In genomic region chr7:2014391-2015241, GRCh38 we compare ENCODE assay signal across 18 cellular contexts.
DNase-seq lines count a peak whose midpoint lies in the region; ATAC-seq and TF ChIP-seq lines count a peak whose summit lies in the region.
"Had no signal": no experiment of that assay in that cellular context is flagged by ENCODE, and none has a peak within 500 bp of the region (broad histone marks: within the 10 kb centered on the region; RNA-seq: fewer than 3 reads in every experiment).

No MANE protein-coding gene starts in this region.

- TF ChIP-seq EP300 in ovary (IDR thresholded peaks at IDR 0.05): no peak

- H3K36me3 ChIP-seq in left ventricle myocardium inferior: peaks cover 4% of the 10 kb centered on the region
- no peaks in the 10 kb centered on the region for H3K36me3 ChIP-seq in ovary

- TF ChIP-seq POLR2A in ovary (IDR thresholded peaks at IDR 0.05): no peak

- H3K4me1 ChIP-seq in left ventricle myocardium inferior: peaks cover 35% of the 10 kb centered on the region
- H3K4me1 ChIP-seq in ovary (ENCODE audit: insufficient read depth): peaks cover 11% of the 10 kb centered on the region
- H3K4me1 ChIP-seq: HAP-1 had no signal

- no peak for TF ChIP-seq CTCF in left ventricle myocardium inferior (IDR thresholded peaks at IDR 0.05; ENCODE audit: borderline replicate concordance)
- no peak for TF ChIP-seq CTCF in ovary (IDR thresholded peaks at IDR 0.05)

- DNase-seq in stimulated activated CD4-positive, alpha-beta T cell treated with anti-CD3 and anti-CD28 coated beads, Interleukin-4, amount 100 ng/mL, for 1 hour: peak; percentile 1
- no peak for DNase-seq in stimulated activated CD4-positive, alpha-beta T cell treated with anti-CD3 and anti-CD28 coated beads, Interleukin-2, amount 100 ng/mL, for 24 hours
- DNase-seq in left ventricle myocardium inferior: peak; percentile 12
- peak in 3 of 5 donors; percentile 16 to 27 (median 21) for DNase-seq in ovary
- DNase-seq in stimulated activated naive CD8-positive, alpha-beta T cell treated with anti-CD3 and anti-CD28 coated beads, Interleukin-15, Interleukin-2, amounts not matched to agents 100 U/mL and 50 U/mL, for 24 hours: no peak
- DNase-seq in NCI-H2107 (lab: John Stamatoyannopoulos, UW): no peak
- DNase-seq: activated CD4-positive, CD25-positive, alpha-beta regulatory T cell treated with anti-CD3 and anti-CD28 coated beads, Interleukin-2, amount 50 U/mL, for 72 hours; activated CD8-positive, alpha-beta memory T cell treated with anti-CD3 and anti-CD28 coated beads for 24 hours; amniotic stem cell; central memory CD4-positive, alpha-beta T cell; DMS53; effector memory CD8-positive, alpha-beta T cell; glutamatergic neuron; NCI-H1105 treated with DMSO at 0.1 percent for 48 hours had no signal

- intact Hi-C loops in left ventricle myocardium inferior (cut with micrococcal nuclease): no loop called here
- intact Hi-C loops in ovary (cut with DNase I): loop anchor here in 1 of 4 donors (5.0 kb wide), 1 partner anchor 187 kb away; no protein-coding TSS in a partner anchor

- WGBS in ovary, 3 donors: 94 to 95% (median 94%) methylated on average over 46 to 47 of the region's 47 CpGs

- H3K4me3 ChIP-seq in left ventricle myocardium inferior: no peak overlapping the region
- H3K4me3 ChIP-seq in ovary: no peak overlapping the region
- H3K4me3 ChIP-seq: HAP-1 had no signal

- H3K27ac ChIP-seq in left ventricle myocardium inferior (replicated peaks) (no peak overlapping the region), ovary (no peak overlapping the region)

- ATAC-seq in GM18520 (IDR thresholded peaks at IDR 0.05; ENCODE audit: unreplicated experiment) (no peak), GM18502 (IDR thresholded peaks at IDR 0.05; ENCODE audit: poor library complexity, unreplicated experiment) (no peak)
- ATAC-seq in stimulated activated naive CD8-positive, alpha-beta T cell treated with anti-CD3 and anti-CD28 coated beads, Interleukin-15, Interleukin-2, amounts not matched to agents 100 U/mL and 50 U/mL, for 24 hours: no peak
- ATAC-seq: activated T-helper 17 cell treated with anti-CD3 and anti-CD28 coated beads, Interleukin-2, amount 50 U/mL, for 72 hours; effector memory CD8-positive, alpha-beta T cell had no signal

- H3K9me3 ChIP-seq in left ventricle myocardium inferior (replicated peaks) (no peaks in the 10 kb centered on the region), ovary (no peaks in the 10 kb centered on the region)
- H3K9me3 ChIP-seq: HAP-1 had no signal

- H3K27me3 ChIP-seq in left ventricle myocardium inferior (ENCODE audit: low read depth) (no peaks in the 10 kb centered on the region), ovary (no peaks in the 10 kb centered on the region)

Comparison
In these comparisons a context has a peak if more than half of its experiments do, and no peak if none do; other contexts are left out.
1. DNase-seq: peak in stimulated activated CD4-positive, alpha-beta T cell treated with anti-CD3 and anti-CD28 coated beads, Interleukin-4, amount 100 ng/mL, for 1 hour (single experiment), left ventricle myocardium inferior (single experiment) and ovary (3 of 5); none in stimulated activated CD4-positive, alpha-beta T cell treated with anti-CD3 and anti-CD28 coated beads, Interleukin-2, amount 100 ng/mL, for 24 hours (0 of 2), stimulated activated naive CD8-positive, alpha-beta T cell treated with anti-CD3 and anti-CD28 coated beads, Interleukin-15, Interleukin-2, amounts not matched to agents 100 U/mL and 50 U/mL, for 24 hours (single experiment) and NCI-H2107 (single experiment).